In genomic region chr2:171553236-171553635, GRCh38 we compare ENCODE assay signal across 16 cellular contexts. TPM values are rescaled to one million over a fixed set of nuclear protein-coding genes. Genes with fewer than 3 reads are reported as not detected.
DNase-seq lines count a peak whose midpoint lies in the region; ATAC-seq, FAIRE-seq and TF ChIP-seq lines count a peak whose summit lies in the region.
"Had no signal": no experiment of that assay in that cellular context is flagged by ENCODE, and none has a peak within 500 bp of the region (broad histone marks: within the 10 kb centered on the region; RNA-seq: fewer than 3 reads in every experiment).

No MANE protein-coding gene starts in this region.

- no peak overlapping the region for H4K91ac ChIP-seq in neuronal stem cell (ENCODE audit: low read depth, low read length, poor library complexity)

- H2BK15ac ChIP-seq in neuronal stem cell (ENCODE audit: low read length) = no peak overlapping the region

- H3K27me3 ChIP-seq in breast epithelium = no peaks in the 10 kb centered on the region
- no peaks in the 10 kb centered on the region for H3K27me3 ChIP-seq in bronchial epithelial cell (ENCODE audit: control insufficient read depth, insufficient read depth, low read length)
- no peaks in the 10 kb centered on the region for H3K27me3 ChIP-seq in keratinocyte (ENCODE audit: control insufficient read depth, extremely low read depth, insufficient read depth, low read length)
- H3K27me3 ChIP-seq in neuronal stem cell (ENCODE audit: control insufficient read depth in 3 of 3, insufficient read depth in 3 of 3, low read depth in 1 of 3, low read length in 3 of 3) = no peaks in the 10 kb centered on the region
- H3K27me3 ChIP-seq: BLaER1 treated with 17β-estradiol and CSF1 and Interleukin-3, amounts not matched to agents 10 nM and 100 nM had no signal

- H3K23ac ChIP-seq in neuronal stem cell (ENCODE audit: low read depth, low read length, poor library complexity) = no peak overlapping the region

- H2BK12ac ChIP-seq in neuronal stem cell (ENCODE audit: low read length) = no peak overlapping the region

- H3K18ac ChIP-seq in neuronal stem cell (ENCODE audit: low read length) = no peak overlapping the region

- H3K4me1 Mint-ChIP-seq in MCF 10A (ENCODE audit: insufficient read depth, unreplicated experiment) = no peaks in the 10 kb centered on the region
- H3K4me1 Mint-ChIP-seq: CD4-positive, CD25-positive, alpha-beta regulatory T cell had no signal

- H3K27ac ChIP-seq in breast epithelium (no peak overlapping the region), keratinocyte (ENCODE audit: control insufficient read depth, insufficient read depth, low read length) (no peak overlapping the region), neuronal stem cell (replicated peaks; ENCODE audit: low read length) (no peak overlapping the region)
- H3K27ac ChIP-seq: 22Rv1; BLaER1 treated with 17β-estradiol and CSF1 and Interleukin-3, amounts not matched to agents 10 nM and 100 nM had no signal

- H3K4ac ChIP-seq in neuronal stem cell (ENCODE audit: low read length) = no peak overlapping the region

- intact Hi-C loops in MCF 10A (cut with micrococcal nuclease) = no loop called here
- intact Hi-C loops in breast epithelium (cut with DNase I; ENCODE audit: low total_unique reads) = no loop called here

- no peaks in the 10 kb centered on the region for H4K20me1 ChIP-seq in keratinocyte (ENCODE audit: control insufficient read depth, extremely low read depth, insufficient read depth, low read length)
- H4K20me1 ChIP-seq: BLaER1 treated with 17β-estradiol and CSF1 and Interleukin-3, amounts not matched to agents 10 nM and 100 nM had no signal

- TF ChIP-seq POLR2A in breast epithelium (IDR thresholded peaks at IDR 0.05) = no peak

- H2BK120ac ChIP-seq in neuronal stem cell (ENCODE audit: low read depth, low read length) = no peak overlapping the region

- H2BK5ac ChIP-seq in neuronal stem cell (ENCODE audit: low read length) = no peak overlapping the region

- no peaks in the 10 kb centered on the region for H3K79me2 ChIP-seq in keratinocyte (ENCODE audit: control insufficient read depth, insufficient read depth, low read length)

- H3K9ac ChIP-seq in keratinocyte (ENCODE audit: control insufficient read depth, extremely low read depth, insufficient read depth, low read length) = no peak overlapping the region
- H3K9ac ChIP-seq in neuronal stem cell (ENCODE audit: low read depth, low read length, poor library complexity) = no peak overlapping the region
- H3K9ac ChIP-seq: BLaER1 treated with 17β-estradiol and CSF1 and Interleukin-3, amounts not matched to agents 10 nM and 100 nM had no signal

- no peak overlapping the region for H2AK5ac ChIP-seq in neuronal stem cell (ENCODE audit: low read depth, low read length)

- CTCF ChIA-PET in MCF 10A (lab: Yijun Ruan, JAX) = interaction anchor here (0.9 kb wide), 1 partner anchor 47 kb away, joined by 4 read pairs; no protein-coding TSS in a partner anchor

- H3K9me3 Mint-ChIP-seq in MCF 10A (ENCODE audit: unreplicated experiment) = no peaks in the 10 kb centered on the region
- H3K9me3 Mint-ChIP-seq: CD4-positive, CD25-positive, alpha-beta regulatory T cell; HFFc6 had no signal

- no peaks in the 10 kb centered on the region for H3K9me3 ChIP-seq in breast epithelium
- H3K9me3 ChIP-seq in keratinocyte (ENCODE audit: control insufficient read depth, low read depth, low read length) = no peaks in the 10 kb centered on the region
- H3K9me3 ChIP-seq in neuronal stem cell (replicated peaks in 1 of 2; ENCODE audit: control insufficient read depth in 2 of 2, insufficient read depth in 1 of 2, low read depth in 1 of 2, low read length in 2 of 2) = no peaks in the 10 kb centered on the region

- H3K4me3 Mint-ChIP-seq in MCF 10A (ENCODE audit: unreplicated experiment) = no peak overlapping the region
- H3K4me3 Mint-ChIP-seq: CD4-positive, CD25-positive, alpha-beta regulatory T cell; HFFc6 had no signal

- H3K27me3 Mint-ChIP-seq in MCF 10A (ENCODE audit: insufficient read depth, unreplicated experiment) = no peaks in the 10 kb centered on the region

- WGBS in neuronal stem cell (ENCODE audit: extremely low coverage in 2 of 2, insufficient read length in 2 of 2, insufficient replicate concordance in 1 of 2), 2 donors = no CpG with 5 or more reads among the region's 2 CpGs

- ATAC-seq in GM19324 (IDR thresholded peaks at IDR 0.05; ENCODE audit: low FRiP score, unreplicated experiment) = no peak

- H2AFZ ChIP-seq in keratinocyte (ENCODE audit: control insufficient read depth, low read length) (no peak overlapping the region), neuronal stem cell (ENCODE audit: low read length) (no peak overlapping the region)

- H3K4me3 ChIP-seq in breast epithelium = no peak overlapping the region
- no peak overlapping the region for H3K4me3 ChIP-seq in bronchial epithelial cell (ENCODE audit: low read depth, low read length)
- no peak overlapping the region for H3K4me3 ChIP-seq in keratinocyte (ENCODE audit: control insufficient read depth in 2 of 3, extremely low read depth in 1 of 3, insufficient read depth in 2 of 3, low read depth in 1 of 3, low read length in 3 of 3)
- H3K4me3 ChIP-seq in neuronal stem cell (ENCODE audit: low read length in 2 of 2) = no peak overlapping the region
- H3K4me3 ChIP-seq: BLaER1 treated with 17β-estradiol and CSF1 and Interleukin-3, amounts not matched to agents 10 nM and 100 nM had no signal

- H3K79me1 ChIP-seq in neuronal stem cell (ENCODE audit: low read depth, low read length) = no peaks in the 10 kb centered on the region

- DNase-seq in MCF 10A (ENCODE audit: unreplicated experiment) = peak; percentile 32
- DNase-seq in breast epithelium (ENCODE audit: low spot score in 2 of 2) = no peak
- DNase-seq in bronchial epithelial cell (ENCODE audit: low read depth) = peak; percentile 80
- no peak for DNase-seq in keratinocyte (ENCODE audit: low read depth, low spot score)
- DNase-seq in activated effector memory CD4-positive, alpha-beta T cell treated with Interleukin-2 at 50 U/mL for 16 hours = no peak
- no peak for DNase-seq in neuronal stem cell (ENCODE audit: low spot score)
- no peak for DNase-seq in SK-N-DZ (ENCODE audit: low spot score)
- DNase-seq: CD4-positive, CD25-positive, alpha-beta regulatory T cell; EL; HCEC 1CT; HFFc6 had no signal

- no peaks in the 10 kb centered on the region for H3K9me1 ChIP-seq in keratinocyte (ENCODE audit: control insufficient read depth, extremely low read depth, insufficient read depth, low read length)

- H3K36me3 ChIP-seq in breast epithelium (no peaks in the 10 kb centered on the region), bronchial epithelial cell (ENCODE audit: control insufficient read depth, insufficient read depth, low read length) (no peaks in the 10 kb centered on the region), keratinocyte (ENCODE audit: control insufficient read depth in 2 of 2, extremely low read depth in 1 of 2, insufficient read depth in 2 of 2, low read length in 2 of 2) (peaks cover 0 to 2% of the 10 kb centered on the region in 2 experiments), neuronal stem cell (replicated peaks in 1 of 2; ENCODE audit: control insufficient read depth in 2 of 2, insufficient read depth in 2 of 2, low read length in 2 of 2) (peaks cover 0 to 19% of the 10 kb centered on the region in 2 donors)
- H3K36me3 ChIP-seq: BLaER1 treated with 17β-estradiol and CSF1 and Interleukin-3, amounts not matched to agents 10 nM and 100 nM had no signal

- H3K27ac Mint-ChIP-seq in MCF 10A (ENCODE audit: low read depth, unreplicated experiment) = no peak overlapping the region
- H3K27ac Mint-ChIP-seq: CD4-positive, CD25-positive, alpha-beta regulatory T cell; HFFc6 had no signal

- no peak overlapping the region for H4K8ac ChIP-seq in neuronal stem cell (ENCODE audit: low read depth, low read length)

- peaks cover 25% of the 10 kb centered on the region for H3K36me3 Mint-ChIP-seq in MCF 10A (ENCODE audit: insufficient read depth, unreplicated experiment)
- H3K36me3 Mint-ChIP-seq: CD4-positive, CD25-positive, alpha-beta regulatory T cell had no signal

- H3K14ac ChIP-seq in neuronal stem cell (ENCODE audit: low read length) = no peak overlapping the region

- BruUV-seq in MCF 10A (replicated peaks; lab: Mats Ljungman, UMichigan) = no TSS peak

- POLR2A ChIA-PET in MCF 10A (lab: Yijun Ruan, JAX) = interaction anchor here (1.1 to 2.7 kb wide), 4 partner anchors 9 to 31 kb away, joined by 3 to 20 read pairs (median 4); partner anchors contain the start of gene CYBRD1

- H3K4me1 ChIP-seq in breast epithelium (no peaks in the 10 kb centered on the region), keratinocyte (ENCODE audit: control insufficient read depth, extremely low read depth, insufficient read depth, low read length) (peaks cover 5% of the 10 kb centered on the region), neuronal stem cell (ENCODE audit: control insufficient read depth in 2 of 2, insufficient read depth in 1 of 2, low read depth in 1 of 2, low read length in 2 of 2) (peaks cover 0 to 4% of the 10 kb centered on the region in 2 donors)
- H3K4me1 ChIP-seq: BLaER1 treated with 17β-estradiol and CSF1 and Interleukin-3, amounts not matched to agents 10 nM and 100 nM had no signal

- TF ChIP-seq CTCF in MCF 10A (IDR thresholded peaks at IDR 0.05; ENCODE audit: unreplicated experiment) = no peak
- TF ChIP-seq CTCF in breast epithelium (IDR thresholded peaks at IDR 0.05) = no peak
- no peak for TF ChIP-seq CTCF in bronchial epithelial cell (IDR thresholded peaks at IDR 0.05; ENCODE audit: insufficient read depth, low read length, severe bottlenecking)
- TF ChIP-seq CTCF in keratinocyte (optimal IDR thresholded peaks at IDR 0.05 in 1 of 3, IDR thresholded peaks at IDR 0.05 in 1 of 3, conservative IDR thresholded peaks at IDR 0.05 in 1 of 3; ENCODE audit: extremely low read depth in 1 of 3, insufficient read depth in 2 of 3, low read length in 3 of 3) = no peak

- FAIRE-seq in bronchial epithelial cell (lab: Jason Lieb, UNC) (no peak), keratinocyte (lab: Jason Lieb, UNC) (peak; percentile 46)
- FAIRE-seq: GM12891, HTR-8/SVneo had no signal

- H3K4me2 ChIP-seq in keratinocyte (ENCODE audit: control insufficient read depth, extremely low read depth, insufficient read depth, low read depth, low read length) (peak overlapping the region; percentile 3), neuronal stem cell (ENCODE audit: insufficient read depth, low read length, poor library complexity, severe bottlenecking) (no peak overlapping the region)
- H3K4me2 ChIP-seq: BLaER1 treated with 17β-estradiol and CSF1 and Interleukin-3, amounts not matched to agents 10 nM and 100 nM had no signal

- dilution Hi-C loops in keratinocyte (cut with MboI; ENCODE audit: extremely low pct_ligation_motif_present, low sequenced_read_pairs) = no loop called here

RNA-seq across cellular contexts. Expression of gene CYBRD1, which starts 31.0 kb away (rescaled TPM):
- total RNA-seq in MCF 10A (2022) = 8.9 and 15.8 TPM in 2 replicates
- 100 to 1,000 TPM; 396 to 761 (median 409) TPM for total RNA-seq in breast epithelium
- 8.1 and 14.5 TPM in 2 replicates for total RNA-seq in bronchial epithelial cell
- 45.5 to 89.4 TPM (median 72.7 TPM) in 3 replicates for polyA plus RNA-seq in keratinocyte
- polyA plus RNA-seq in keratinocyte (2011; ENCODE audit: low read depth) = 17.5 TPM
- 40.9 and 64.5 TPM in 2 replicates for polyA plus RNA-seq in keratinocyte (2011; cell fraction: cytosol; rRNA removed)
- 54.1 and 60.1 TPM in 2 replicates for polyA plus RNA-seq in keratinocyte (2011; cell fraction: nucleus; rRNA removed)
- 32.1 and 35.4 TPM in 2 replicates for polyA plus RNA-seq in keratinocyte (2012; ENCODE audit: low replicate concordance)
- polyA minus RNA-seq in keratinocyte = 54.6 to 119 TPM (median 71.8 TPM) in 3 replicates
- 58.7 TPM for polyA minus RNA-seq in keratinocyte (2011; cell fraction: cytosol; rRNA and poly(A)+ RNA removed)
- polyA minus RNA-seq in keratinocyte (2011; cell fraction: nucleus; rRNA and poly(A)+ RNA removed) = 40.1 and 96.3 TPM in 2 replicates
- polyA plus RNA-seq in neuronal stem cell (2013, experiment 1 of 2) = 6.9 TPM
- 6.5 TPM for polyA plus RNA-seq in neuronal stem cell (2013, experiment 2 of 2)
- polyA plus RNA-seq in SK-N-DZ (2014; cell fraction: cytosol; rRNA removed) = 0.13 and 0.70 TPM in 2 replicates
- 0.21 and 0.30 TPM in 2 replicates for polyA plus RNA-seq in SK-N-DZ (2014; cell fraction: nucleus; rRNA removed)

Comparison
In these comparisons a context has a peak if more than half of its experiments do, and no peak if none do; other contexts are left out.
1. DNase-seq: peak in MCF 10A (single experiment) and bronchial epithelial cell (single experiment); none in breast epithelium (0 of 2), keratinocyte (single experiment), activated effector memory CD4-positive, alpha-beta T cell treated with Interleukin-2 at 50 U/mL for 16 hours (single experiment), neuronal stem cell (single experiment) and SK-N-DZ (single experiment).
2. RNA of gene CYBRD1, which starts 31.0 kb away (total RNA-seq): 396 to 761 TPM in breast epithelium; 8.9 to 15.8 TPM in MCF 10A and 8.1 to 14.5 TPM in bronchial epithelial cell; every median in the first group is over 10 times any median in the second.